12 cellular contexts compared by ENCODE assay signal in genomic region chr14:77314043-77314442, GRCh38. TPM values are rescaled to one million over a fixed set of nuclear protein-coding genes. Genes with fewer than 3 reads are reported as not detected.
DNase-seq lines count a peak whose midpoint lies in the region; ATAC-seq, FAIRE-seq and TF ChIP-seq lines count a peak whose summit lies in the region.
"Had no signal": no experiment of that assay in that cellular context is flagged by ENCODE, and none has a peak within 500 bp of the region (broad histone marks: within the 10 kb centered on the region; RNA-seq: fewer than 3 reads in every experiment).

No MANE protein-coding gene starts in this region.

- in situ Hi-C loops in HepG2 (cut with HindIII; ENCODE audit: extremely low pct_ligation_motif_present, low pct_unique_long_range_greater_than_20kb) (no loop called here), G401 (cut with HindIII; ENCODE audit: low sequenced_read_pairs) (no loop called here)

- DNase-seq in HepG2 (ENCODE audit: low spot score): no peak
- no peak for DNase-seq in right lobe of liver
- DNase-seq in endodermal cell: peak; percentile 77
- no peak for DNase-seq in cardiac septum (ENCODE audit: low spot score)
- DNase-seq in G401 (ENCODE audit: low spot score): no peak
- no peak for DNase-seq in NCI-H510A treated with DMSO at 0.1 percent for 48 hours (lab: John Stamatoyannopoulos, UW)
- no peak for DNase-seq in urothelium cell line (ENCODE audit: low spot score)
- DNase-seq: 8988T; activated CD4-positive, CD25-positive, alpha-beta regulatory T cell treated with anti-CD3 and anti-CD28 coated beads, Interleukin-2, amount 50 U/mL, for 72 hours; retina; upper lobe of right lung had no signal

- H3K4me3 Mint-ChIP-seq in endodermal cell: peak overlapping the region; percentile 32

- H3K27ac ChIP-seq in HepG2 (ENCODE audit: extremely low read length, insufficient read depth, low read length): no peak overlapping the region
- no peak overlapping the region for H3K27ac ChIP-seq in right lobe of liver
- peak overlapping the region; percentile 31 for H3K27ac ChIP-seq in endodermal cell (ENCODE audit: low read depth, low read length)
- H3K27ac ChIP-seq in mesodermal cell (ENCODE audit: low read depth, low read length, severe bottlenecking): peak overlapping the region; percentile 93
- H3K27ac ChIP-seq: upper lobe of right lung had no signal

- H3K36me3 ChIP-seq in HepG2 (replicated peaks in 1 of 2; ENCODE audit: control insufficient read depth in 1 of 2, insufficient read depth in 2 of 2, low read length in 2 of 2): peaks cover 0 to 2% of the 10 kb centered on the region in 2 experiments; a peak in 3 of 5 replicates
- no peaks in the 10 kb centered on the region for H3K36me3 ChIP-seq in right lobe of liver
- peaks cover 8% of the 10 kb centered on the region for H3K36me3 ChIP-seq in endodermal cell (ENCODE audit: control insufficient read depth, insufficient read depth, low read length)
- H3K36me3 ChIP-seq in mesodermal cell (ENCODE audit: control insufficient read depth, insufficient read depth, low read length): peaks cover 19% of the 10 kb centered on the region
- H3K36me3 ChIP-seq: upper lobe of right lung had no signal

- H3K9ac ChIP-seq in HepG2 (ENCODE audit: insufficient read depth, low read depth, low read length) (no peak overlapping the region), endodermal cell (ENCODE audit: extremely low read depth, low read length, poor library complexity, severe bottlenecking) (peak overlapping the region; percentile 60)

- POLR2A ChIA-PET in HepG2 (lab: Yijun Ruan, JAX): interaction anchor here (5.5 kb wide), 1 partner anchor 11 kb away, joined by 70 read pairs; no protein-coding TSS in a partner anchor

- TF ChIP-seq CTCF in HepG2 (CRISPR knock-in tag; IDR thresholded peaks at IDR 0.05) (no peak), right lobe of liver (IDR thresholded peaks at IDR 0.05) (no peak), endodermal cell (conservative IDR thresholded peaks at IDR 0.05) (no peak)

- H3K4me3 ChIP-seq in HepG2 (replicated peaks in 1 of 3; ENCODE audit: insufficient read depth in 1 of 3, low read depth in 2 of 3, low read length in 3 of 3) (no peak overlapping the region), right lobe of liver (no peak overlapping the region), endodermal cell (ENCODE audit: low read length) (peak overlapping the region; percentile 20), mesodermal cell (ENCODE audit: extremely low read depth, insufficient read depth, low read length, poor library complexity, severe bottlenecking) (no peak overlapping the region)
- H3K4me3 ChIP-seq: upper lobe of right lung had no signal

- TF ChIP-seq EP300 in HepG2 (IDR thresholded peaks at IDR 0.05; ENCODE audit: low read depth in 2 of 2, low read length in 2 of 2) (no peak), HepG2 (CRISPR knock-in tag; IDR thresholded peaks at IDR 0.05; ENCODE audit: borderline replicate concordance) (no peak)

- peaks cover 33% of the 10 kb centered on the region for H3K79me2 ChIP-seq in HepG2 (ENCODE audit: insufficient read depth, low read length)

- WGBS in HepG2 (ENCODE audit: low lambda C conversion rate): 75% methylated on average over 2 of the region's 2 CpGs
- WGBS in right lobe of liver (ENCODE audit: insufficient coverage, low coverage, low lambda C conversion rate, missing lambda C conversion rate): 40% methylated on average over 2 of the region's 2 CpGs
- 25% methylated on average over 2 of the region's 2 CpGs for WGBS in endodermal cell (ENCODE audit: insufficient coverage in 1 of 2, insufficient read length in 1 of 2), 2 experiments
- 14 to 15% methylated on average over 1 to 2 of the region's 2 CpGs for WGBS in mesodermal cell (ENCODE audit: insufficient coverage in 2 of 2), 2 experiments

- no peaks in the 10 kb centered on the region for H4K20me1 ChIP-seq in HepG2 (ENCODE audit: insufficient read depth, low read length)

- BruUV-seq in HepG2 (replicated peaks; lab: Mats Ljungman, UMichigan): no TSS peak

- FAIRE-seq in HepG2 (lab: Jason Lieb, UNC) (no peak), urothelium cell line (lab: Jason Lieb, UNC) (no peak)

- TF ChIP-seq POLR2A in HepG2 (IDR thresholded peaks at IDR 0.05; ENCODE audit: insufficient read depth in 1 of 2, low read depth in 2 of 2, low read length in 2 of 2) (no peak), right lobe of liver (IDR thresholded peaks at IDR 0.05) (no peak)

- H3K4me1 Mint-ChIP-seq in endodermal cell: peaks cover 58% of the 10 kb centered on the region

- H3K4me1 ChIP-seq in HepG2 (ENCODE audit: insufficient read depth, low read length) (peaks cover 65% of the 10 kb centered on the region), right lobe of liver (peaks cover 0 to 29% (median 0%) of the 10 kb centered on the region in 4 donors), endodermal cell (ENCODE audit: control insufficient read depth, insufficient read depth, low read length) (peaks cover 25% of the 10 kb centered on the region), mesodermal cell (ENCODE audit: control insufficient read depth, insufficient read depth, low read length, poor library complexity, severe bottlenecking) (peaks cover 35% of the 10 kb centered on the region)

- no peaks in the 10 kb centered on the region for H3K9me3 Mint-ChIP-seq in endodermal cell

- H3K9me3 ChIP-seq in HepG2 (ENCODE audit: low read length) (no peaks in the 10 kb centered on the region), right lobe of liver (no peaks in the 10 kb centered on the region), endodermal cell (ENCODE audit: control insufficient read depth, low read length) (no peaks in the 10 kb centered on the region), mesodermal cell (ENCODE audit: control insufficient read depth, low read length) (no peaks in the 10 kb centered on the region)
- H3K9me3 ChIP-seq: upper lobe of right lung had no signal

- no peak overlapping the region for H3K4me2 ChIP-seq in HepG2 (ENCODE audit: low read depth, low read length)

- H3K27me3 Mint-ChIP-seq in endodermal cell (ENCODE audit: insufficient read depth): no peaks in the 10 kb centered on the region

- ATAC-seq in HepG2 (no peak), right lobe of liver (no peak)
- ATAC-seq: upper lobe of right lung had no signal

- no peaks in the 10 kb centered on the region for H3K27me3 ChIP-seq in HepG2 (ENCODE audit: control insufficient read depth in 1 of 2, insufficient read depth in 2 of 2, low read length in 2 of 2)
- H3K27me3 ChIP-seq in right lobe of liver: no peaks in the 10 kb centered on the region
- no peaks in the 10 kb centered on the region for H3K27me3 ChIP-seq in endodermal cell (ENCODE audit: control insufficient read depth, insufficient read depth, low read length, poor library complexity, severe bottlenecking)
- H3K27me3 ChIP-seq: upper lobe of right lung had no signal

- H2AFZ ChIP-seq in HepG2 (ENCODE audit: low read length): no peak overlapping the region

- CTCF ChIA-PET in HepG2 (lab: Yijun Ruan, JAX; ENCODE audit: low intra/inter-chr PET ratio, low total read pairs): interaction anchor here (2.5 kb wide), 1 partner anchor 12 kb away, joined by 54 read pairs; no protein-coding TSS in a partner anchor

- H3K27ac Mint-ChIP-seq in endodermal cell: peak overlapping the region; percentile 89

- H3K36me3 Mint-ChIP-seq in endodermal cell (ENCODE audit: low read depth): peaks cover 7% of the 10 kb centered on the region

- no peak for TF ChIP-seq RAD21 in HepG2 (CRISPR knock-in tag; IDR thresholded peaks at IDR 0.05)

- intact Hi-C loops in HepG2 (cut with micrococcal nuclease; ENCODE audit: unreplicated experiment): loop anchor here (5.0 kb wide), 1 partner anchor 162 kb away; no protein-coding TSS in a partner anchor
- intact Hi-C loops in right lobe of liver (cut with DNase I): loop anchor here in 1 of 2 donors (10.0 kb wide), 1 partner anchor 439 kb away; no protein-coding TSS in a partner anchor
- intact Hi-C loops in cardiac septum (cut with DNase I): no loop called here

RNA-seq across cellular contexts. Expression of gene POMT2, which starts 6.6 kb away (rescaled TPM):
- total RNA-seq in HepG2 (2016; rRNA removed; fragmentation: Illumina TruSeq; extraction: Trizol) (7.9 and 15.9 TPM in 2 replicates), right lobe of liver (10 to 100 TPM in 5 of 6 experiments, 1 to 10 TPM in 1; 5.5 to 15.9 (median 12.9) TPM), endodermal cell (10 to 100 TPM; 58.5 to 70.6 TPM), cardiac septum (19.9 TPM)
- 4.5 and 5.3 TPM in 2 replicates for total RNA-seq in HepG2 (2016; cell fraction: cytosol; rRNA removed; fragmentation: Illumina TruSeq; extraction: Trizol; ENCODE audit: low read depth)
- 5.7 and 18.9 TPM in 2 replicates for total RNA-seq in HepG2 (2016; cell fraction: insoluble cytoplasmic fraction; rRNA removed; fragmentation: Illumina TruSeq; extraction: Trizol)
- 5.6 and 9.7 TPM in 2 replicates for total RNA-seq in HepG2 (2016; cell fraction: membrane; rRNA removed; fragmentation: Illumina TruSeq; extraction: Trizol)
- 26.2 and 26.6 TPM in 2 replicates for total RNA-seq in HepG2 (2016; cell fraction: nucleus; rRNA removed; fragmentation: Illumina TruSeq; extraction: Trizol)
- 15.3 and 17.7 TPM in 2 replicates for polyA plus RNA-seq in HepG2 (2011; rRNA removed)
- polyA plus RNA-seq in HepG2 (2011; cell fraction: cytosol; rRNA removed): 5.3 and 6.1 TPM in 2 replicates
- 104 and 129 TPM in 2 replicates for polyA plus RNA-seq in HepG2 (2011; cell fraction: nucleus; rRNA removed)
- 10.4 and 12.2 TPM in 2 replicates for polyA plus RNA-seq in HepG2 (2012)
- 5.4 and 5.6 TPM in 2 replicates for polyA plus RNA-seq in HepG2 (2016; cell fraction: cytosol; fragmentation: Illumina TruSeq; extraction: Trizol; ENCODE audit: low read depth)
- 10.3 and 13.4 TPM in 2 replicates for polyA plus RNA-seq in HepG2 (2016; cell fraction: insoluble cytoplasmic fraction; fragmentation: Illumina TruSeq; extraction: Trizol; ENCODE audit: low read depth)
- 8.1 and 9.6 TPM in 2 replicates for polyA plus RNA-seq in HepG2 (2016; cell fraction: membrane; fragmentation: Illumina TruSeq; extraction: Trizol; ENCODE audit: low read depth)
- polyA plus RNA-seq in HepG2 (2016; cell fraction: nucleus; fragmentation: Illumina TruSeq; extraction: Trizol; ENCODE audit: insufficient read depth, low read depth): 96.8 and 106 TPM in 2 replicates
- 34.5 and 36.8 TPM in 2 replicates for polyA minus RNA-seq in HepG2 (2011; rRNA and poly(A)+ RNA removed; ENCODE audit: low replicate concordance)
- polyA minus RNA-seq in HepG2 (2011; cell fraction: cytosol; rRNA and poly(A)+ RNA removed): 6.0 and 8.1 TPM in 2 replicates
- 38.1 and 42.3 TPM in 2 replicates for polyA minus RNA-seq in HepG2 (2011; cell fraction: nucleus; rRNA and poly(A)+ RNA removed)
- polyA plus RNA-seq in endodermal cell (2013, experiment 1 of 2): 32.3 TPM
- polyA plus RNA-seq in endodermal cell (2013, experiment 2 of 2): 29.6 TPM
- 31.0 TPM for polyA plus RNA-seq in mesodermal cell (2013, experiment 1 of 2)
- 27.6 TPM for polyA plus RNA-seq in mesodermal cell (2013, experiment 2 of 2)
- total RNA-seq in G401 (2014; rRNA removed; shearing (Covaris generic)): 25.5 and 27.5 TPM in 2 replicates

RNA-seq across cellular contexts. Expression of gene GSTZ1, which starts 6.8 kb away (rescaled TPM):
- 26.9 and 27.6 TPM in 2 replicates for total RNA-seq in HepG2 (2016; rRNA removed; fragmentation: Illumina TruSeq; extraction: Trizol)
- 6.7 and 6.9 TPM in 2 replicates for total RNA-seq in HepG2 (2016; cell fraction: cytosol; rRNA removed; fragmentation: Illumina TruSeq; extraction: Trizol; ENCODE audit: low read depth)
- total RNA-seq in HepG2 (2016; cell fraction: insoluble cytoplasmic fraction; rRNA removed; fragmentation: Illumina TruSeq; extraction: Trizol): 26.1 and 26.7 TPM in 2 replicates
- total RNA-seq in HepG2 (2016; cell fraction: membrane; rRNA removed; fragmentation: Illumina TruSeq; extraction: Trizol): 10.4 TPM in 2 replicates
- 19.7 and 22.0 TPM in 2 replicates for total RNA-seq in HepG2 (2016; cell fraction: nucleus; rRNA removed; fragmentation: Illumina TruSeq; extraction: Trizol)
- polyA plus RNA-seq in HepG2 (2011; rRNA removed): 14.4 and 15.7 TPM in 2 replicates
- polyA plus RNA-seq in HepG2 (2011; cell fraction: cytosol; rRNA removed): 15.4 and 20.2 TPM in 2 replicates
- polyA plus RNA-seq in HepG2 (2011; cell fraction: nucleus; rRNA removed): 25.0 and 27.1 TPM in 2 replicates
- 18.1 and 18.4 TPM in 2 replicates for polyA plus RNA-seq in HepG2 (2012)
- 4.9 and 5.3 TPM in 2 replicates for polyA plus RNA-seq in HepG2 (2016; cell fraction: cytosol; fragmentation: Illumina TruSeq; extraction: Trizol; ENCODE audit: low read depth)
- polyA plus RNA-seq in HepG2 (2016; cell fraction: insoluble cytoplasmic fraction; fragmentation: Illumina TruSeq; extraction: Trizol; ENCODE audit: low read depth): 29.6 and 30.1 TPM in 2 replicates
- 7.6 and 9.5 TPM in 2 replicates for polyA plus RNA-seq in HepG2 (2016; cell fraction: membrane; fragmentation: Illumina TruSeq; extraction: Trizol; ENCODE audit: low read depth)
- polyA plus RNA-seq in HepG2 (2016; cell fraction: nucleus; fragmentation: Illumina TruSeq; extraction: Trizol; ENCODE audit: insufficient read depth, low read depth): 20.3 and 23.0 TPM in 2 replicates
- 25.0 and 25.5 TPM in 2 replicates for polyA minus RNA-seq in HepG2 (2011; rRNA and poly(A)+ RNA removed; ENCODE audit: low replicate concordance)
- polyA minus RNA-seq in HepG2 (2011; cell fraction: cytosol; rRNA and poly(A)+ RNA removed): 3.9 and 5.6 TPM in 2 replicates
- polyA minus RNA-seq in HepG2 (2011; cell fraction: nucleus; rRNA and poly(A)+ RNA removed): 37.7 and 42.4 TPM in 2 replicates
- 100 to 1,000 TPM in 1 of 6 experiments, 10 to 100 TPM in 5; 31.1 to 123 (median 50.0) TPM for total RNA-seq in right lobe of liver
- 10 to 100 TPM; 38.3 to 40.4 TPM for total RNA-seq in endodermal cell
- polyA plus RNA-seq in endodermal cell (2013, experiment 1 of 2): 35.9 TPM
- polyA plus RNA-seq in endodermal cell (2013, experiment 2 of 2): 37.6 TPM
- polyA plus RNA-seq in mesodermal cell (2013, experiment 1 of 2): 27.4 TPM
- 27.5 TPM for polyA plus RNA-seq in mesodermal cell (2013, experiment 2 of 2)
- total RNA-seq in cardiac septum: 10.9 TPM
- total RNA-seq in G401 (2014; rRNA removed; shearing (Covaris generic)): 37.3 and 64.7 TPM in 2 replicates

RNA-seq across cellular contexts. Expression of gene NGB, which starts 43.0 kb away (rescaled TPM):
- not detected in 2 replicates for total RNA-seq in HepG2 (2016; rRNA removed; fragmentation: Illumina TruSeq; extraction: Trizol)
- not detected in 2 replicates for total RNA-seq in HepG2 (2016; cell fraction: cytosol; rRNA removed; fragmentation: Illumina TruSeq; extraction: Trizol; ENCODE audit: low read depth)
- total RNA-seq in HepG2 (2016; cell fraction: insoluble cytoplasmic fraction; rRNA removed; fragmentation: Illumina TruSeq; extraction: Trizol): not detected in 2 replicates
- not detected in 2 replicates for total RNA-seq in HepG2 (2016; cell fraction: membrane; rRNA removed; fragmentation: Illumina TruSeq; extraction: Trizol)
- total RNA-seq in HepG2 (2016; cell fraction: nucleus; rRNA removed; fragmentation: Illumina TruSeq; extraction: Trizol): not detected in 2 replicates
- polyA plus RNA-seq in HepG2 (2011; rRNA removed): 0.04 and 0.05 TPM in 2 replicates
- polyA plus RNA-seq in HepG2 (2011; cell fraction: cytosol; rRNA removed): 0.03 and 0.09 TPM in 2 replicates
- polyA plus RNA-seq in HepG2 (2011; cell fraction: nucleus; rRNA removed): not detected in 2 replicates
- polyA plus RNA-seq in HepG2 (2012): not detected in 2 replicates
- polyA plus RNA-seq in HepG2 (2016; cell fraction: cytosol; fragmentation: Illumina TruSeq; extraction: Trizol; ENCODE audit: low read depth): not detected in 2 replicates
- not detected in 2 replicates for polyA plus RNA-seq in HepG2 (2016; cell fraction: insoluble cytoplasmic fraction; fragmentation: Illumina TruSeq; extraction: Trizol; ENCODE audit: low read depth)
- polyA plus RNA-seq in HepG2 (2016; cell fraction: membrane; fragmentation: Illumina TruSeq; extraction: Trizol; ENCODE audit: low read depth): 0.09 TPM in 1 of 2 replicates, not detected in the other
- polyA plus RNA-seq in HepG2 (2016; cell fraction: nucleus; fragmentation: Illumina TruSeq; extraction: Trizol; ENCODE audit: insufficient read depth, low read depth): not detected in 2 replicates
- polyA minus RNA-seq in HepG2 (2011; rRNA and poly(A)+ RNA removed; ENCODE audit: low replicate concordance): not detected in 2 replicates
- polyA minus RNA-seq in HepG2 (2011; cell fraction: cytosol; rRNA and poly(A)+ RNA removed): not detected in 2 replicates
- polyA minus RNA-seq in HepG2 (2011; cell fraction: nucleus; rRNA and poly(A)+ RNA removed): not detected in 2 replicates
- not detected for total RNA-seq in right lobe of liver
- not detected for total RNA-seq in endodermal cell
- not detected for polyA plus RNA-seq in endodermal cell (2013, experiment 1 of 2)
- polyA plus RNA-seq in endodermal cell (2013, experiment 2 of 2): 0.12 TPM
- polyA plus RNA-seq in mesodermal cell (2013, experiment 1 of 2): not detected
- polyA plus RNA-seq in mesodermal cell (2013, experiment 2 of 2): not detected
- not detected for total RNA-seq in cardiac septum
- not detected in 2 replicates for total RNA-seq in G401 (2014; rRNA removed; shearing (Covaris generic))
- total RNA-seq: upper lobe of right lung had no signal

Comparison
In these comparisons a context has a peak if more than half of its experiments do, and no peak if none do; other contexts are left out.
1. H3K27ac ChIP-seq: peak in endodermal cell (single experiment) and mesodermal cell (single experiment); none in HepG2 (single experiment) and right lobe of liver (0 of 3).